In genomic region chr3:16871915-16872842, GRCh38 we compare ENCODE assay signal across 16 cellular contexts. TPM values are rescaled to one million over a fixed set of nuclear protein-coding genes. Genes with fewer than 3 reads are reported as not detected.
DNase-seq lines count a peak whose midpoint lies in the region; TF ChIP-seq lines count a peak whose summit lies in the region.
"Had no signal": no experiment of that assay in that cellular context is flagged by ENCODE, and none has a peak within 500 bp of the region (broad histone marks: within the 10 kb centered on the region; RNA-seq: fewer than 3 reads in every experiment).

No MANE protein-coding gene starts in this region.

- H2AFZ ChIP-seq in ACC112 (ENCODE audit: low read length, unreplicated experiment) (peak overlapping the region; percentile 32), H9 (ENCODE audit: low read length) (peak overlapping the region; percentile 5)

- H3K4me1 ChIP-seq in ACC112 (ENCODE audit: control insufficient read depth, insufficient read depth, low read length, unreplicated experiment) (peaks cover 17% of the 10 kb centered on the region), H9 (ENCODE audit: insufficient read depth, low read length) (no peaks in the 10 kb centered on the region; the same call in 1 of the 2 replicates), Peyer's patch (no peaks in the 10 kb centered on the region)

- H4K20me1 ChIP-seq in H9 (ENCODE audit: control insufficient read depth, insufficient read depth, insufficient read length): no peaks in the 10 kb centered on the region

- H3K36me3 ChIP-seq in ACC112 (ENCODE audit: insufficient read depth, low read length) (no peaks in the 10 kb centered on the region), Peyer's patch (no peaks in the 10 kb centered on the region)
- H3K36me3 ChIP-seq: ovary, stomach had no signal

- H3K23ac ChIP-seq in H9 (ENCODE audit: insufficient read length, low read depth, low read length): no peak overlapping the region

- no peak overlapping the region for H3K27ac Mint-ChIP-seq in H9
- H3K27ac Mint-ChIP-seq: activated CD8-positive, alpha-beta T cell treated with anti-CD3 and anti-CD28 coated beads for 36 hours; activated T-helper 1 cell treated with anti-CD3 and anti-CD28 coated beads, Interleukin-12 subunit alpha, Interleukin-12 subunit beta, Interleukin-2, Interleukin-4 antibody, amounts not matched to agents 30 ng/mL and 10 ng/mL and 1 ng/mL, durations not matched to agents 14 hours and 24 hours and 36 hours had no signal

- no peak overlapping the region for H3K18ac ChIP-seq in H9 (ENCODE audit: insufficient read length, low read depth, low read length)

- H3K36me3 Mint-ChIP-seq in H9 (ENCODE audit: insufficient read depth in 1 of 3, low read depth in 3 of 3): no peaks in the 10 kb centered on the region

- H3K27me3 Mint-ChIP-seq in H9 (ENCODE audit: low read depth): no peaks in the 10 kb centered on the region; the same call in 1 of the 2 replicates
- H3K27me3 Mint-ChIP-seq: activated CD8-positive, alpha-beta T cell treated with anti-CD3 and anti-CD28 coated beads for 36 hours had no signal

- no peak overlapping the region for H3K9ac ChIP-seq in H9 (ENCODE audit: extremely low read depth, insufficient read length, low read length)

- H3K79me1 ChIP-seq in H9 (ENCODE audit: insufficient read depth, low read depth, low read length, poor library complexity, severe bottlenecking): no peaks in the 10 kb centered on the region

- H3K79me2 ChIP-seq in ACC112 (ENCODE audit: control insufficient read depth, insufficient read depth, low read length, unreplicated experiment): no peaks in the 10 kb centered on the region
- H3K79me2 ChIP-seq in H9 (ENCODE audit: insufficient read depth, low read length): no peaks in the 10 kb centered on the region

- TF ChIP-seq POLR2A in Peyer's patch (IDR thresholded peaks at IDR 0.05): no peak

- TF ChIP-seq CTCF in H9 (conservative IDR thresholded peaks at IDR 0.05) (peak; percentile 53), fibroblast of mammary gland (conservative IDR thresholded peaks at IDR 0.05; ENCODE audit: control insufficient read depth, insufficient read depth, low read depth, low read length) (no peak), Peyer's patch (IDR thresholded peaks at IDR 0.05) (no peak)

- H4K91ac ChIP-seq in H9 (ENCODE audit: insufficient read length, low read depth, low read length): no peak overlapping the region

- no peak overlapping the region for H2BK15ac ChIP-seq in H9 (ENCODE audit: low read depth, low read length)

- no peaks in the 10 kb centered on the region for H3K23me2 ChIP-seq in H9 (ENCODE audit: insufficient read length, low read depth, low read length, poor library complexity, severe bottlenecking)

- WGBS in H9 (ENCODE audit: extremely low coverage, insufficient read length, low lambda C conversion rate): no CpG with 5 or more reads among the region's 6 CpGs

- no peak for DNase-seq in H9
- DNase-seq in RKO (ENCODE audit: low spot score): peak; percentile 25
- peak; percentile 66 for DNase-seq in fibroblast of mammary gland (ENCODE audit: low read depth)
- DNase-seq in hippocampal formation (lab: John Stamatoyannopoulos, UW): no peak
- DNase-seq in Peyer's patch: no peak
- no peak for DNase-seq in NCI-H2081 treated with DMSO at 0.1 percent for 48 hours (lab: John Stamatoyannopoulos, UW)
- DNase-seq in islet precursor cell: no peak
- DNase-seq: activated CD8-positive, alpha-beta T cell treated with anti-CD3 and anti-CD28 coated beads for 36 hours; COR-L47; left colon; NCI-H1417 treated with DMSO at 0.1 percent for 48 hours; ovary; stomach had no signal

- H3K4ac ChIP-seq in H9 (ENCODE audit: low read depth, low read length): no peak overlapping the region

- no peaks in the 10 kb centered on the region for H3K27me3 ChIP-seq in ACC112 (ENCODE audit: insufficient read depth, low read length)
- H3K27me3 ChIP-seq in H9 (ENCODE audit: insufficient read depth, low read length): no peaks in the 10 kb centered on the region
- no peaks in the 10 kb centered on the region for H3K27me3 ChIP-seq in Peyer's patch
- H3K27me3 ChIP-seq: ovary, stomach had no signal

- H4K8ac ChIP-seq in H9 (replicated peaks; ENCODE audit: insufficient read length, low read depth, low read length): no peak overlapping the region

- no peak overlapping the region for H2BK5ac ChIP-seq in H9 (ENCODE audit: insufficient read length, low read length)

- H4K5ac ChIP-seq in H9 (ENCODE audit: insufficient read length, low read depth, low read length): no peak overlapping the region

- H2AK5ac ChIP-seq in H9 (ENCODE audit: insufficient read length, low read length): no peak overlapping the region

- H3K56ac ChIP-seq in H9 (ENCODE audit: insufficient read length, low read depth, low read length): no peak overlapping the region

- no peak overlapping the region for H3K4me3 Mint-ChIP-seq in H9
- H3K4me3 Mint-ChIP-seq: activated CD8-positive, alpha-beta T cell treated with anti-CD3 and anti-CD28 coated beads for 36 hours; activated T-helper 1 cell treated with anti-CD3 and anti-CD28 coated beads, Interleukin-12 subunit alpha, Interleukin-12 subunit beta, Interleukin-2, Interleukin-4 antibody, amounts not matched to agents 30 ng/mL and 10 ng/mL and 1 ng/mL, durations not matched to agents 14 hours and 24 hours and 36 hours had no signal

- H3T11ph ChIP-seq in H9 (ENCODE audit: low read length): no peak overlapping the region

- no peak overlapping the region for H3K4me2 ChIP-seq in H9 (ENCODE audit: insufficient read depth, insufficient read length, low read length)

- no peak overlapping the region for H2BK12ac ChIP-seq in H9 (ENCODE audit: insufficient read length, low read depth, low read length)

- H2BK20ac ChIP-seq in H9 (ENCODE audit: low read depth, low read length, poor library complexity, severe bottlenecking): no peak overlapping the region

- no peak overlapping the region for H3K14ac ChIP-seq in H9 (ENCODE audit: insufficient read depth, low read length)

- H3K9me3 Mint-ChIP-seq in H9: no peaks in the 10 kb centered on the region
- H3K9me3 Mint-ChIP-seq: activated CD8-positive, alpha-beta T cell treated with anti-CD3 and anti-CD28 coated beads for 36 hours; activated T-helper 1 cell treated with anti-CD3 and anti-CD28 coated beads, Interleukin-12 subunit alpha, Interleukin-12 subunit beta, Interleukin-2, Interleukin-4 antibody, amounts not matched to agents 30 ng/mL and 10 ng/mL and 1 ng/mL, durations not matched to agents 14 hours and 24 hours and 36 hours had no signal

- peaks cover 7 to 11% of the 10 kb centered on the region in 2 experiments for H3K4me1 Mint-ChIP-seq in H9

- no peak overlapping the region for H3K27ac ChIP-seq in ACC112 (ENCODE audit: low read depth, low read length)
- no peak overlapping the region for H3K27ac ChIP-seq in H9 (ENCODE audit: insufficient read length, low read depth, low read length)
- H3K27ac ChIP-seq in Peyer's patch: no peak overlapping the region
- H3K27ac ChIP-seq: epithelial cell of prostate, ovary, stomach had no signal

- H3K4me3 ChIP-seq in ACC112 (ENCODE audit: low read depth, low read length) (no peak overlapping the region), fibroblast of mammary gland (ENCODE audit: control insufficient read depth, low read depth, low read length) (no peak overlapping the region), Peyer's patch (no peak overlapping the region)
- H3K4me3 ChIP-seq: ovary, stomach had no signal

- no peak overlapping the region for H2BK120ac ChIP-seq in H9 (ENCODE audit: low read depth, low read length, poor library complexity, severe bottlenecking)

- H3K9me3 ChIP-seq in H9 (ENCODE audit: control insufficient read depth, low read depth, low read length) (no peaks in the 10 kb centered on the region), Peyer's patch (no peaks in the 10 kb centered on the region)
- H3K9me3 ChIP-seq: ovary, stomach had no signal

RNA-seq across cellular contexts. Expression of gene PLCL2, which starts 12.6 kb away (rescaled TPM):
- 30.5 and 32.1 TPM in 2 replicates for total RNA-seq in H9 (2021)
- 10 to 100 TPM; 21.8 to 39.6 (median 25.4) TPM for total RNA-seq in Peyer's patch

Comparison
In these comparisons a context has a peak if more than half of its experiments do, and no peak if none do; other contexts are left out.
1. DNase-seq: peak in RKO (single experiment) and fibroblast of mammary gland (single experiment); none in H9 (single experiment), hippocampal formation (0 of 2), Peyer's patch (0 of 3), NCI-H2081 treated with DMSO at 0.1 percent for 48 hours (single experiment) and islet precursor cell (single experiment).